Comparison of ENCODE assay signal across 7 cellular contexts in the genomic region with DNA sequence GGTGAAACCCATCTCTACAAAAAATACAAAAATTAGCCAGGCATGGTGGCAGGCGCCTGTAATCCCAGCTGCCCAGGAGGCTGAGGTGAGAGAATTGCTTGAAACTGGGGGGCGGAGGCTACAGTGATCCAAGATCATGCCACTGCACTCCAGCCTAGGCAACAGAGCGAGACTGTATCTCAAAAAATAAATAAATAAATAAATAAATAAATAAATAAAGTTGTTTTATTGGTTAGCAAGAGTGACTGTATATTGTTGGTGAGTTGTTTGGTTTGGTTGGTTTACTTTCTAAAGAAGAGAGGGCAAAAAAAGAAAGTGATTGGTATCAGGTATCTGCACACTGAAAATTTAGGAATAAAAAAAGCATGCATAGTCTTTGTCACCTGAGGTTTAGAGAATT.
"Had no signal": no experiment of that assay in that cellular context is flagged by ENCODE, and none has a peak within 500 bp of the region (broad histone marks: within the 10 kb centered on the region; RNA-seq: fewer than 3 reads in every experiment).

No MANE protein-coding gene starts in this region.

- DNase-seq: GDM1, GF-D8 had no signal

- FAIRE-seq: G401.6, GM12878, GM12891, GM12892, GM18507 had no signal

- H3K4me3 ChIP-seq: GM12878 had no signal
